8 cellular contexts compared by ENCODE assay signal in the genomic region with DNA sequence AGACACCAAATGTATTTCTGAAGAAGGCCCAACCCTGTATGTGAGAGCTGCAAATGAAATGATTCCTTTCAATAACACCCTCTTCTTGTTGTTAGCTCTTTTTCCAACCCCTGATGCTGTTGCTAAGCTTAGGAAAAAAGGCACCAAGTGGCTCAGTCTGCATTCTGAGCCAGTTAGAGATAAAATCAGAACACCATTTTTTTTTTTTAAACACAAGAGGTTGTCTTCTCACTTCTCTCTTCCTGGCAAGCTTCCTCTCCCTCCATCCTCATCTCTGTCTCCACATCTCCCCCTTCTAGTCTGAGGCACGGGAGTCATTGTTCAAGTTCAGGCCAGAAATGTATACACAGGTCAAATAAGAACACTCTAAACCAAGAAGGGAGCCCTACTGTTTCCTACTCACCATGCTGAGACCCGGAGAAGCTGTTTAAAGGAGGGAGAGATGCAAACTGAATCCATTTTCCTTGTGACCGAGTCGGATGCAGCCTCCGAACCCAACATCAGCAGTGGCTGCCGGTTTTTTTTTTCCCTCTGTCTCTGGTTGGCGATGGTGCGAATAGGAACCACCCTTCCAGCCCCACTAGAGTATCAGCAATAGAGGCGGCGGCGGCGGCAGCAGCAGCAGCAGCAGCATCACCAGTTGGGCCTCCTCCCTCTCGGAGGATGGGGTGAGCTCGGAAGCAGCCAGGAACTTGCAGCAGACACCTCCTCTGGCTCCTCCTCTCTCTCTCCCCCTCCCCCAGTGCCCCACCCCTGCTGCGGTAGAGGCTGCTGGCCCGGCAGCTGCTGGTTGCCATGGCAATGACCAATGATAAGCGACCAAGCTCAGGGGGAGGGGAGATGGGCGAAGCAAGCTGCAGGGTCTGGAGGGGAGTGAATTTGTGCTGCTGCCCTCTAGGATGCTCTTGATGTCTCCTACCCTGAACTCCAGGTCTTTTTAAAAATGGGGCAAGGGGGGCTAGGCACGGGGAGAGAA. TPM values are rescaled to one million over a fixed set of nuclear protein-coding genes. Genes with fewer than 3 reads are reported as not detected.
DNase-seq lines count a peak whose midpoint lies in the region; ATAC-seq and TF ChIP-seq lines count a peak whose summit lies in the region.

TSS of gene JAKMIP2 (minus strand) at position 676 of the 976 bp plus-strand sequence. CDS start 110,922 bp downstream, outside the sequence.

- H3K4me1 Mint-ChIP-seq in activated naive CD8-positive, alpha-beta T cell treated with anti-CD3 and anti-CD28 coated beads, Interleukin-2, amount 10 ng/mL, durations not matched to agents 7 days and 5 days, result peaks cover 11% of the 10 kb centered on the region

- peak within 1 kb of the TSS; percentile 79 for H3K27ac Mint-ChIP-seq in activated naive CD8-positive, alpha-beta T cell treated with anti-CD3 and anti-CD28 coated beads, Interleukin-2, amount 10 ng/mL, durations not matched to agents 7 days and 5 days

- TF ChIP-seq CTCF in left ventricle myocardium inferior (IDR thresholded peaks at IDR 0.05; ENCODE audit: borderline replicate concordance) (no peak), uterus (IDR thresholded peaks at IDR 0.05) (no peak)

- no peak for TF ChIP-seq POLR2A in uterus (IDR thresholded peaks at IDR 0.05)

- H3K36me3 ChIP-seq in left ventricle myocardium inferior (no peaks in the 10 kb centered on the region), rectal smooth muscle tissue (ENCODE audit: control insufficient read depth, insufficient read depth, low read length) (no peaks in the 10 kb centered on the region), uterus (no peaks in the 10 kb centered on the region)

- POLR2A ChIA-PET in activated naive CD8-positive, alpha-beta T cell treated with anti-CD3 and anti-CD28 coated beads, Interleukin-2, amount 10 ng/mL, durations not matched to agents 7 days and 5 days (lab: Charles Lee), result interaction anchor here (0.9 to 1.1 kb wide), 2 partner anchors 14 to 23 kb away, joined by 3 read pairs; no protein-coding TSS in a partner anchor

- H3K27me3 ChIP-seq in left ventricle myocardium inferior (ENCODE audit: low read depth), result peaks cover 78% of the 10 kb centered on the region
- no peaks in the 10 kb centered on the region for H3K27me3 ChIP-seq in rectal smooth muscle tissue (ENCODE audit: control insufficient read depth, insufficient read depth, low read length)
- H3K27me3 ChIP-seq in uterus, result no peaks in the 10 kb centered on the region

- H3K4me1 ChIP-seq in left ventricle myocardium inferior (no peaks in the 10 kb centered on the region), rectal smooth muscle tissue (ENCODE audit: control insufficient read depth, insufficient read depth, low read length) (peaks cover 7% of the 10 kb centered on the region), uterus (no peaks in the 10 kb centered on the region)

- peaks cover 7% of the 10 kb centered on the region for H3K27me3 Mint-ChIP-seq in activated naive CD8-positive, alpha-beta T cell treated with anti-CD3 and anti-CD28 coated beads, Interleukin-2, amount 10 ng/mL, durations not matched to agents 7 days and 5 days

- H3K9me3 ChIP-seq in left ventricle myocardium inferior (replicated peaks), result no peaks in the 10 kb centered on the region
- H3K9me3 ChIP-seq in uterus, result no peaks in the 10 kb centered on the region

- H3K4me3 ChIP-seq in left ventricle myocardium inferior, result peak within 1 kb of the TSS; percentile 46
- peak within 1 kb of the TSS; percentile 47 for H3K4me3 ChIP-seq in rectal smooth muscle tissue (ENCODE audit: low read length)
- H3K4me3 ChIP-seq in uterus, result peak within 1 kb of the TSS; percentile 22 to 27

- no peaks in the 10 kb centered on the region for H3K36me3 Mint-ChIP-seq in activated naive CD8-positive, alpha-beta T cell treated with anti-CD3 and anti-CD28 coated beads, Interleukin-2, amount 10 ng/mL, durations not matched to agents 7 days and 5 days

- peak; percentile 72 for ATAC-seq in GM21619 (IDR thresholded peaks at IDR 0.05; ENCODE audit: unreplicated experiment)
- ATAC-seq in activated naive CD8-positive, alpha-beta T cell treated with anti-CD3 and anti-CD28 coated beads, Interleukin-2, amount 10 ng/mL, durations not matched to agents 7 days and 5 days (ENCODE audit: low read depth), result peak; percentile 98

- intact Hi-C loops in left ventricle myocardium inferior (cut with micrococcal nuclease) (no loop called here), uterus (cut with DNase I; ENCODE audit: low total_unique reads) (no loop called here)

- H3K27ac ChIP-seq in left ventricle myocardium inferior (replicated peaks) (no peak within 1 kb of the TSS), rectal smooth muscle tissue (ENCODE audit: low read depth, low read length) (no peak within 1 kb of the TSS), uterus (peak within 1 kb of the TSS; percentile 62 to 63)

- DNase-seq in COR-L47 (lab: John Stamatoyannopoulos, UW), result peak; percentile 99
- peak; percentile 50 for DNase-seq in MV-4-11 (lab: John Stamatoyannopoulos, UW)
- DNase-seq in SK-N-DZ (ENCODE audit: low spot score), result peak; percentile 99
- peak; percentile 66 for DNase-seq in activated naive CD8-positive, alpha-beta T cell treated with anti-CD3 and anti-CD28 coated beads, Interleukin-2, amount 10 ng/mL, durations not matched to agents 7 days and 5 days
- DNase-seq in left ventricle myocardium inferior, result peak; percentile 65
- peak; percentile 60 to 64 for DNase-seq in uterus

- H3K9me3 Mint-ChIP-seq in activated naive CD8-positive, alpha-beta T cell treated with anti-CD3 and anti-CD28 coated beads, Interleukin-2, amount 10 ng/mL, durations not matched to agents 7 days and 5 days, result no peaks in the 10 kb centered on the region

- no peak within 1 kb of the TSS for H3K9ac ChIP-seq in rectal smooth muscle tissue (ENCODE audit: low read length)

- peak within 1 kb of the TSS; percentile 96 for H3K4me3 Mint-ChIP-seq in activated naive CD8-positive, alpha-beta T cell treated with anti-CD3 and anti-CD28 coated beads, Interleukin-2, amount 10 ng/mL, durations not matched to agents 7 days and 5 days

RNA-seq across cellular contexts. Expression of gene JAKMIP2, which starts in this region (rescaled TPM):
- polyA plus RNA-seq in SK-N-DZ (2014; cell fraction: cytosol; rRNA removed), result 13.7 and 15.7 TPM in 2 replicates
- 12.5 and 13.2 TPM in 2 replicates for polyA plus RNA-seq in SK-N-DZ (2014; cell fraction: nucleus; rRNA removed)
- total RNA-seq in activated naive CD8-positive, alpha-beta T cell treated with anti-CD3 and anti-CD28 coated beads, Interleukin-2, amount 10 ng/mL, durations not matched to agents 7 days and 5 days, result 1 to 10 TPM; 4.5 to 4.9 TPM
- total RNA-seq in left ventricle myocardium inferior (0.41 TPM), uterus (1 to 10 TPM in 3 of 4 donors, under 1 TPM in 1; 0.29 to 9.3 (median 5.0) TPM)

Comparison
In these comparisons a context has a peak if more than half of its experiments do, and no peak if none do; other contexts are left out.
1. Peak in DNase-seq and H3K4me3 ChIP-seq in left ventricle myocardium inferior; RNA of the gene not detected or under 1 TPM.
2. H3K27ac ChIP-seq: peak in uterus (2 of 2); none in left ventricle myocardium inferior (single experiment) and rectal smooth muscle tissue (single experiment).
3. Peak in every context shown above with its lines, with median percentiles within 50 percentile points of each other: DNase-seq and H3K4me3 ChIP-seq.